ENCODE assay signal across 30 cellular contexts in the genomic region with DNA sequence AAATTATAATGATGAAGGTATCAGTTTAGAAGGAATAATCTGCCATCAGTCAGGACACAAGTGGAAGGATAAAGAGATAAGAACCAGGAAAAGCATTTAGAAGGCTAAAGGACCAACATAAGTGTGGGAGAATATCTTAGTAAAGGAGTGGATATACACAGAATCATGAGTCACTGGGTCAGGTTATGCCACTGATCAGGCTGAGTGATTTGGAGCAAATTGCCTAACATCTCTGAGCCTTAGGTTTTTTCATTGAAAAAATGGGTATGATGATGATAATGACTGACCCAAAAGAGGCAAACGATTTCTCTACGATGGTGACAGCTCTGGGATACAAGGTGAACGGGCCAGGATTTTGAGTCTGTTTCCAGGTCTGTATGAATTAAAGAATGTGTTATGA. TPM values are rescaled to one million over a fixed set of nuclear protein-coding genes. Genes with fewer than 3 reads are reported as not detected.
A peak's percentile ranks its signal among the peaks of the same experiment; 100 is the strongest.
DNase-seq lines count a peak whose midpoint lies in the region; ATAC-seq, FAIRE-seq and TF ChIP-seq lines count a peak whose summit lies in the region.
"Had no signal": no experiment of that assay in that cellular context is flagged by ENCODE, and none has a peak within 500 bp of the region (broad histone marks: within the 10 kb centered on the region; RNA-seq: fewer than 3 reads in every experiment).

No MANE protein-coding gene starts in this region.

- peaks cover 14% of the 10 kb centered on the region for H3K36me3 Mint-ChIP-seq in activated naive CD4-positive, alpha-beta T cell treated with anti-CD3 and anti-CD28 coated beads for 36 hours (ENCODE audit: low read depth)
- no peaks in the 10 kb centered on the region for H3K36me3 Mint-ChIP-seq in brain
- no peaks in the 10 kb centered on the region for H3K36me3 Mint-ChIP-seq in nephron (ENCODE audit: low read depth)

- no peaks in the 10 kb centered on the region for H3K36me3 ChIP-seq in esophagus muscularis mucosa
- H3K36me3 ChIP-seq: adrenal gland; BLaER1 treated with 17β-estradiol and CSF1 and Interleukin-3, amounts not matched to agents 10 nM and 100 nM; brain microvascular endothelial cell; lower lobe of right lung; thoracic aorta; uterus had no signal

- no peak for TF ChIP-seq EP300 in esophagus muscularis mucosa (IDR thresholded peaks at IDR 0.05)

- H3K9me3 Mint-ChIP-seq in activated naive CD4-positive, alpha-beta T cell treated with anti-CD3 and anti-CD28 coated beads for 36 hours = no peaks in the 10 kb centered on the region
- H3K9me3 Mint-ChIP-seq in brain (no peaks in the 10 kb centered on the region), nephron (no peaks in the 10 kb centered on the region)
- H3K9me3 Mint-ChIP-seq: stimulated activated naive B cell treated with anti-CD40 and anti-IgM and Interleukin-4, amounts not matched to agents 10 μg/mL and 1 μg/mL and 100 μg/mL, for 72 hours had no signal

- 100% methylated on average over 3 of the region's 3 CpGs for WGBS in esophagus muscularis mucosa

- peak; percentile 21 for DNase-seq in activated naive CD4-positive, alpha-beta T cell treated with anti-CD3 and anti-CD28 coated beads for 36 hours
- DNase-seq in activated naive CD4-positive, alpha-beta T cell treated with anti-CD3 and anti-CD28 coated beads, Interleukin-2, amount 50 U/mL, for 16 hours = no peak
- DNase-seq in RCC 7860 (ENCODE audit: low spot score) (peak; percentile 31), esophagus muscularis mucosa (ENCODE audit: extremely low spot score) (no peak), NCI-H1436 treated with DMSO at 0.1 percent for 48 hours (lab: John Stamatoyannopoulos, UW) (no peak), Right ventricle myocardium inferior (ENCODE audit: missing footprints) (no peak)
- DNase-seq: adrenal gland; brain microvascular endothelial cell; Caco-2; DMS79 treated with DMSO at 0.1 percent for 48 hours; KG1; lower lobe of right lung; MM.1S; mucosa of descending colon; NCI-H146; NCI-H2107; NCI-H82; RPMI8226; stimulated activated CD4-positive, alpha-beta T cell treated with anti-CD3 and anti-CD28 coated beads, Interleukin-12 subunit alpha, Interleukin-12 subunit beta, amount 100 ng/mL, for 4 hours; stimulated activated CD4-positive, alpha-beta T cell treated with anti-CD3 and anti-CD28 coated beads, Interleukin-4, amount 100 ng/mL, for 4 hours; stimulated activated naive B cell treated with anti-CD40 and anti-IgM and Interleukin-4, amounts not matched to agents 10 μg/mL and 1 μg/mL and 100 μg/mL, for 72 hours; uterus had no signal

- no peak overlapping the region for H3K4me3 ChIP-seq in esophagus muscularis mucosa
- H3K4me3 ChIP-seq: adrenal gland; BLaER1 treated with 17β-estradiol and CSF1 and Interleukin-3, amounts not matched to agents 10 nM and 100 nM; lower lobe of right lung; mucosa of descending colon; thoracic aorta; uterus had no signal

- TF ChIP-seq CTCF in brain (conservative IDR thresholded peaks at IDR 0.05) = no peak
- TF ChIP-seq CTCF in nephron (IDR thresholded peaks at IDR 0.05; ENCODE audit: unreplicated experiment in 3 of 3) = no peak
- no peak for TF ChIP-seq CTCF in esophagus muscularis mucosa (IDR thresholded peaks at IDR 0.05)

- H3K27ac Mint-ChIP-seq in activated naive CD4-positive, alpha-beta T cell treated with anti-CD3 and anti-CD28 coated beads for 36 hours = peak overlapping the region; percentile 66
- no peak overlapping the region for H3K27ac Mint-ChIP-seq in brain
- peak overlapping the region in 2 of 3 experiments; percentile 1 to 8 for H3K27ac Mint-ChIP-seq in nephron
- H3K27ac Mint-ChIP-seq: stimulated activated naive B cell treated with anti-CD40 and anti-IgM and Interleukin-4, amounts not matched to agents 10 μg/mL and 1 μg/mL and 100 μg/mL, for 72 hours had no signal

- intact Hi-C loops in activated naive CD4-positive, alpha-beta T cell treated with anti-CD3 and anti-CD28 coated beads for 36 hours (cut with micrococcal nuclease) = loop anchor here (2.0 to 10.0 kb wide), 4 partner anchors 267 to 549 kb away; partner anchors contain the start of gene ZNF786
- intact Hi-C loops in esophagus muscularis mucosa (cut with DNase I) = loop anchor here (5.0 to 10.0 kb wide), 2 partner anchors 119 to 269 kb away; no protein-coding TSS in a partner anchor
- intact Hi-C loops in Right ventricle myocardium inferior (cut with DNase I) = loop anchor here (10.0 kb wide), 1 partner anchor 269 kb away; no protein-coding TSS in a partner anchor

- ATAC-seq in Right ventricle myocardium inferior = no peak
- ATAC-seq: activated CD4-positive, CD25-positive, alpha-beta regulatory T cell treated with anti-CD3 and anti-CD28 coated beads, Interleukin-2, amount 50 U/mL, for 24 hours; lower lobe of right lung; mucosa of descending colon; sciatic nerve; stimulated activated naive B cell treated with anti-CD40 and anti-IgM and Interleukin-4, amounts not matched to agents 10 μg/mL and 1 μg/mL and 100 μg/mL, for 72 hours had no signal

- H3K9me3 ChIP-seq in esophagus muscularis mucosa = no peaks in the 10 kb centered on the region
- H3K9me3 ChIP-seq: adrenal gland; BLaER1 treated with 17β-estradiol and CSF1 and Interleukin-3, amounts not matched to agents 10 nM and 100 nM; Caco-2; lower lobe of right lung; mucosa of descending colon; thoracic aorta; uterus had no signal

- H3K27ac ChIP-seq in esophagus muscularis mucosa (replicated peaks in 1 of 4) = no peak overlapping the region
- H3K27ac ChIP-seq: adrenal gland; BLaER1 treated with 17β-estradiol and CSF1 and Interleukin-3, amounts not matched to agents 10 nM and 100 nM; brain microvascular endothelial cell; lower lobe of right lung; thoracic aorta had no signal

- no peak for TF ChIP-seq POLR2A in esophagus muscularis mucosa (IDR thresholded peaks at IDR 0.05; ENCODE audit: low read depth)

- no peaks in the 10 kb centered on the region for H3K27me3 ChIP-seq in esophagus muscularis mucosa
- H3K27me3 ChIP-seq: adrenal gland; BLaER1 treated with 17β-estradiol and CSF1 and Interleukin-3, amounts not matched to agents 10 nM and 100 nM; brain microvascular endothelial cell; uterus had no signal

- CTCF ChIA-PET in activated naive CD4-positive, alpha-beta T cell treated with anti-CD3 and anti-CD28 coated beads for 36 hours (lab: Charles Lee) = no interaction called here

- no peak overlapping the region for H3K4me3 Mint-ChIP-seq in activated naive CD4-positive, alpha-beta T cell treated with anti-CD3 and anti-CD28 coated beads for 36 hours
- H3K4me3 Mint-ChIP-seq in brain (peak overlapping the region in 3 of 5 experiments; percentile 33 to 78 (median 68)), nephron (peak overlapping the region; percentile 37 to 79 (median 65))

- peaks cover 30% of the 10 kb centered on the region for H3K4me1 Mint-ChIP-seq in activated naive CD4-positive, alpha-beta T cell treated with anti-CD3 and anti-CD28 coated beads for 36 hours (ENCODE audit: low read depth)
- H3K4me1 Mint-ChIP-seq in brain = peaks cover 25% of the 10 kb centered on the region
- peaks cover 24% of the 10 kb centered on the region for H3K4me1 Mint-ChIP-seq in nephron

- no peak for FAIRE-seq in RCC 7860 (lab: Jason Lieb, UNC)
- FAIRE-seq: endothelial cell of umbilical vein, HTR-8/SVneo had no signal

- no peaks in the 10 kb centered on the region for H3K27me3 Mint-ChIP-seq in activated naive CD4-positive, alpha-beta T cell treated with anti-CD3 and anti-CD28 coated beads for 36 hours (ENCODE audit: low read depth)
- H3K27me3 Mint-ChIP-seq in brain (peaks cover 6% of the 10 kb centered on the region), nephron (ENCODE audit: low read depth) (peaks cover 4% of the 10 kb centered on the region)
- H3K27me3 Mint-ChIP-seq: stimulated activated naive B cell treated with anti-CD40 and anti-IgM and Interleukin-4, amounts not matched to agents 10 μg/mL and 1 μg/mL and 100 μg/mL, for 72 hours had no signal

- H3K4me1 ChIP-seq in esophagus muscularis mucosa = peaks cover 6 to 22% (median 18%) of the 10 kb centered on the region in 4 donors
- H3K4me1 ChIP-seq: uterus had no signal

RNA-seq across cellular contexts. Expression of gene CUL1, which starts 2.8 kb away (rescaled TPM):
- total RNA-seq in activated naive CD4-positive, alpha-beta T cell treated with anti-CD3 and anti-CD28 coated beads for 36 hours = 10 to 100 TPM; 59.6 to 62.2 TPM
- 30.0 TPM for polyA plus RNA-seq in brain (ENCODE audit: insufficient read depth, low read depth, low replicate concordance)
- total RNA-seq in esophagus muscularis mucosa = 10 to 100 TPM; 73.1 to 87.1 (median 77.8) TPM
- 46.4 TPM for total RNA-seq in Right ventricle myocardium inferior

Comparison
In these comparisons a context has a peak if more than half of its experiments do, and no peak if none do; other contexts are left out.
1. DNase-seq: peak in activated naive CD4-positive, alpha-beta T cell treated with anti-CD3 and anti-CD28 coated beads for 36 hours (single experiment) and RCC 7860 (single experiment); none in activated naive CD4-positive, alpha-beta T cell treated with anti-CD3 and anti-CD28 coated beads, Interleukin-2, amount 50 U/mL, for 16 hours (single experiment), esophagus muscularis mucosa (single experiment), NCI-H1436 treated with DMSO at 0.1 percent for 48 hours (single experiment) and Right ventricle myocardium inferior (single experiment).
2. H3K27ac Mint-ChIP-seq: peak in activated naive CD4-positive, alpha-beta T cell treated with anti-CD3 and anti-CD28 coated beads for 36 hours (single experiment) and nephron (2 of 3); none in brain (0 of 5).